ENCODE assay signal across 4 cellular contexts in the genomic region with DNA sequence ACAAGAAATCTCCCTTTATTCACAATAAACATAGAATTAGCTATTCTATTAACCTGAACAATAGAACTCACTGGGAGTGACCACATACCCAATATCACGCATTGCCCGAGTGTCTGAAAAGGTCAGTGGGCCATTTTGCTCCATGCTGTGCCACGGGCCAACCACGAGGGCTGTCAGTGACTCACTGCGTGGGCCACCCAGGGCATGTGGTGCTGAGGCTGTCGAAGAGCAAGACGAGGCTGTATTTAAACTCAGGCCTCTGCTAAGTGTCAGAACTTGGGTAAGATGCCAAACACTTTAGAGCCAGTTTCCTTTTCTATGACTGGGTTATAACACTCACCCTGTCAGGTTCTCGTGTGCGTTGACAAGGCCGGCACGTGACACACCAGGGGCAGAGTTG. TPM values are rescaled to one million over a fixed set of nuclear protein-coding genes. Genes with fewer than 3 reads are reported as not detected.
"Had no signal": no experiment of that assay in that cellular context is flagged by ENCODE, and none has a peak within 500 bp of the region (broad histone marks: within the 10 kb centered on the region; RNA-seq: fewer than 3 reads in every experiment).

No MANE protein-coding gene starts in this region.

RNA-seq across cellular contexts. Expression of a gene that starts 54.8 kb away (rescaled TPM):
- total RNA-seq: activated CD4-positive, alpha-beta memory T cell treated with anti-CD3 and anti-CD28 coated beads, Interleukin-2, amount 10 ng/mL, durations not matched to agents 7 days and 5 days; activated T-cell treated with anti-CD3 and anti-CD28 coated beads, Interleukin-2, amount 50 U/mL, for 72 hours; bronchial epithelial cell; T-helper 2 cell treated with Interferon-gamma antibody and Interleukin-4, amounts not matched to agents 100 ng/mL and 5 ng/mL, for 36 hours had no signal
